ENCODE assay signal across 16 cellular contexts in the genomic region with DNA sequence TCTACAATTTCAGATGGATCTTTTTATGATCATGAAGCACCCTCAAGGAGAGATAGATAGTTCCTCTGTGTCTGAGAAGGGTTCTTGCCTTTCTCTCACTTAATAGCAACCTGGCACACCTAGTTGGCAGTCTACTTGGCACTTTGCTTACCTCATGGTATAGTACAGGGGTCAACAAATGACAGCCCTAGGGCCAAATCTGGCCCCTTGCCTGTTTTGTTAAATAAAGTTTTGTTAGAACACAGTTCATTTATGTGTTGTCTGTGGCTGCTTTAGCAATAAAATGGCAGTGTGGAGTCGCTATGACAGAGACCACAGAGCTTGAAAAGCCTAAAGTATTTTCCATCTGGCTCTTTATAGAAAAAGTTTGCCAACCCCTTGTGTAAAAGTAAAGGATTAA.
DNase-seq lines count a peak whose midpoint lies in the region; ATAC-seq, FAIRE-seq and TF ChIP-seq lines count a peak whose summit lies in the region.
"Had no signal": no experiment of that assay in that cellular context is flagged by ENCODE, and none has a peak within 500 bp of the region (broad histone marks: within the 10 kb centered on the region; RNA-seq: fewer than 3 reads in every experiment).

No MANE protein-coding gene starts in this region.

- DNase-seq in MCF 10A (ENCODE audit: unreplicated experiment) = no peak
- DNase-seq in mammary epithelial cell = no peak
- no peak for DNase-seq in A549 (ENCODE audit: low read depth in 1 of 2, low spot score in 1 of 2)
- DNase-seq in K562 (ENCODE audit: extremely low read depth in 1 of 4, low spot score in 3 of 4) = no peak
- no peak for DNase-seq in right lobe of liver
- DNase-seq in omental fat pad (ENCODE audit: low spot score) = no peak
- no peak for DNase-seq in thyroid gland
- DNase-seq in NCI-H446 (lab: John Stamatoyannopoulos, UW) = no peak
- DNase-seq: AML-193; CD4-positive, CD25-positive, alpha-beta regulatory T cell; DMS53; GF-D8 had no signal

- H3K36me3 ChIP-seq in mammary epithelial cell (ENCODE audit: insufficient read depth, low read length) (no peaks in the 10 kb centered on the region), K562 (ENCODE audit: control insufficient read depth, insufficient read depth, low read length) (no peaks in the 10 kb centered on the region), right lobe of liver (no peaks in the 10 kb centered on the region), thyroid gland (no peaks in the 10 kb centered on the region)
- H3K36me3 ChIP-seq: BLaER1, HAP-1 had no signal

- CTCF ChIA-PET in MCF 10A (lab: Yijun Ruan, JAX) (interaction anchor here (0.7 to 2.9 kb wide), 2 partner anchors 11 to 204 kb away, joined by 3 to 16 read pairs; no protein-coding TSS in a partner anchor), mammary epithelial cell (lab: Charles Lee; ENCODE audit: low non-redundant PET) (no interaction called here), A549 (lab: Yijun Ruan, JAX) (interaction anchor here (1.5 to 2.6 kb wide), 2 partner anchors 28 to 204 kb away, joined by 3 to 9 read pairs; no protein-coding TSS in a partner anchor), K562 (lab: Yijun Ruan, JAX; ENCODE audit: low intra/inter-chr PET ratio) (no interaction called here)

- H3K4me3 Mint-ChIP-seq in MCF 10A (ENCODE audit: unreplicated experiment) = no peak overlapping the region
- H3K4me3 Mint-ChIP-seq: CD4-positive, CD25-positive, alpha-beta regulatory T cell had no signal

- no TSS peak for BruUV-seq in MCF 10A (replicated peaks; lab: Mats Ljungman, UMichigan)
- no TSS peak for BruUV-seq in mammary epithelial cell (replicated peaks; lab: Mats Ljungman, UMichigan)
- BruUV-seq in K562 (replicated peaks; lab: Mats Ljungman, UMichigan) = no TSS peak

- 92% methylated on average over 1 of the region's 1 CpG for WGBS in mammary epithelial cell (ENCODE audit: low coverage, missing lambda C conversion rate)
- 89% methylated on average over 1 of the region's 1 CpG for WGBS in A549 (ENCODE audit: missing lambda C conversion rate)
- 57% methylated on average over 1 of the region's 1 CpG for WGBS in K562 (ENCODE audit: insufficient coverage, low coverage, missing lambda C conversion rate)
- WGBS in right lobe of liver (ENCODE audit: insufficient coverage, low coverage, low lambda C conversion rate, missing lambda C conversion rate) = 56% methylated on average over 1 of the region's 1 CpG
- WGBS in thyroid gland, 2 donors = 94 to 100% methylated on average over 1 of the region's 1 CpG

- H3K27me3 ChIP-seq in mammary epithelial cell (ENCODE audit: insufficient read depth, low read length) (no peaks in the 10 kb centered on the region), K562 (ENCODE audit: control insufficient read depth in 2 of 2, insufficient read depth in 2 of 2, low read length in 2 of 2) (no peaks in the 10 kb centered on the region), right lobe of liver (no peaks in the 10 kb centered on the region), thyroid gland (no peaks in the 10 kb centered on the region)
- H3K27me3 ChIP-seq: BLaER1 had no signal

- dilution Hi-C loops in mammary epithelial cell (cut with HindIII; ENCODE audit: low sequenced_read_pairs) = no loop called here

- intact Hi-C loops in MCF 10A (cut with micrococcal nuclease) (loop anchor here (5.0 to 10.0 kb wide), 2 partner anchors 152 to 444 kb away; a partner anchor contains a TSS), mammary epithelial cell (cut with micrococcal nuclease) (no loop called here), K562 (cut with micrococcal nuclease) (loop anchor here (10.0 kb wide), 1 partner anchor 144 kb away; no protein-coding TSS in a partner anchor), right lobe of liver (cut with DNase I) (no loop called here), thyroid gland (cut with DNase I) (no loop called here)

- H3K9me3 Mint-ChIP-seq in MCF 10A (ENCODE audit: unreplicated experiment) = no peaks in the 10 kb centered on the region

- no peaks in the 10 kb centered on the region for H3K9me1 ChIP-seq in K562 (ENCODE audit: control insufficient read depth, insufficient read depth, low read length)

- no peak for TF ChIP-seq CTCF in MCF 10A (IDR thresholded peaks at IDR 0.05; ENCODE audit: unreplicated experiment)
- TF ChIP-seq CTCF in mammary epithelial cell (conservative IDR thresholded peaks at IDR 0.05 in 1 of 2, IDR thresholded peaks at IDR 0.05 in 1 of 2; ENCODE audit: extremely low read depth in 1 of 2, insufficient read depth in 1 of 2, low read depth in 1 of 2, low read length in 2 of 2) = no peak
- no peak for TF ChIP-seq CTCF in A549 (IDR thresholded peaks at IDR 0.05)
- no peak for TF ChIP-seq CTCF in K562 (IDR thresholded peaks at IDR 0.05 in 2 of 3, conservative IDR thresholded peaks at IDR 0.05 in 1 of 3; ENCODE audit: insufficient read depth in 2 of 3, low read depth in 1 of 3, low read length in 3 of 3)
- no peak for TF ChIP-seq CTCF in right lobe of liver (IDR thresholded peaks at IDR 0.05)
- TF ChIP-seq CTCF in omental fat pad (IDR thresholded peaks at IDR 0.05) = no peak
- no peak for TF ChIP-seq CTCF in thyroid gland (IDR thresholded peaks at IDR 0.05)

- POLR2A ChIA-PET in MCF 10A (lab: Yijun Ruan, JAX) (interaction anchor here (3.9 to 10.9 kb wide), 4 partner anchors 12 to 125 kb away, joined by 36 to 176 read pairs (median 115); a partner anchor contains a TSS), A549 (lab: Yijun Ruan, JAX) (no interaction called here), K562 (lab: Yijun Ruan, JAX) (interaction anchor here (0.6 kb wide), 1 partner anchor 75 kb away, joined by 3 read pairs; no protein-coding TSS in a partner anchor)

- TF ChIP-seq RAD21 in A549 (conservative IDR thresholded peaks at IDR 0.05 in 1 of 2, IDR thresholded peaks at IDR 0.05 in 1 of 2) (no peak), K562 (CRISPR knock-in tag; conservative IDR thresholded peaks at IDR 0.05 in 1 of 2, IDR thresholded peaks at IDR 0.05 in 1 of 2) (no peak)

- H3K4me1 ChIP-seq in mammary epithelial cell (ENCODE audit: insufficient read depth, low read length) = peaks cover 16% of the 10 kb centered on the region
- H3K4me1 ChIP-seq in A549 = peaks cover 50% of the 10 kb centered on the region
- H3K4me1 ChIP-seq in K562 (replicated peaks in 1 of 2; ENCODE audit: control insufficient read depth in 2 of 2, insufficient read depth in 2 of 2, low read length in 2 of 2) = peaks cover 30 to 61% of the 10 kb centered on the region in 2 experiments
- peaks cover 0 to 80% (median 27%) of the 10 kb centered on the region in 4 donors for H3K4me1 ChIP-seq in right lobe of liver
- peaks cover 7 to 25% of the 10 kb centered on the region in 2 donors for H3K4me1 ChIP-seq in thyroid gland
- H3K4me1 ChIP-seq: BLaER1 had no signal

- H3K4me3 ChIP-seq in mammary epithelial cell (replicated peaks in 1 of 3; ENCODE audit: insufficient read depth in 1 of 3, low read depth in 2 of 3, low read length in 3 of 3) = no peak overlapping the region
- no peak overlapping the region for H3K4me3 ChIP-seq in A549
- no peak overlapping the region for H3K4me3 ChIP-seq in K562
- no peak overlapping the region for H3K4me3 ChIP-seq in right lobe of liver
- H3K4me3 ChIP-seq in thyroid gland (replicated peaks in 1 of 3) = no peak overlapping the region
- H3K4me3 ChIP-seq: BLaER1, HAP-1 had no signal

- H2AFZ ChIP-seq in mammary epithelial cell (ENCODE audit: low read depth, low read length) (no peak overlapping the region), K562 (ENCODE audit: low read depth, low read length) (peak overlapping the region; percentile 36; the same call in 1 of the 2 replicates)

- peaks cover 39% of the 10 kb centered on the region for H3K4me1 Mint-ChIP-seq in MCF 10A (ENCODE audit: insufficient read depth, unreplicated experiment)

- no peak for TF ChIP-seq POLR2A in A549 (IDR thresholded peaks at IDR 0.05; ENCODE audit: low read length)
- no peak for TF ChIP-seq POLR2A in K562 (conservative IDR thresholded peaks at IDR 0.05)
- no peak for TF ChIP-seq POLR2A in right lobe of liver (IDR thresholded peaks at IDR 0.05)
- TF ChIP-seq POLR2A in thyroid gland (IDR thresholded peaks at IDR 0.05) = no peak

- H3K9ac ChIP-seq in mammary epithelial cell (ENCODE audit: insufficient read depth, low read length) (no peak overlapping the region), K562 (ENCODE audit: insufficient read depth in 1 of 2, low read depth in 2 of 2, low read length in 2 of 2) (no peak overlapping the region)
- H3K9ac ChIP-seq: BLaER1 had no signal

- H4K20me1 ChIP-seq in mammary epithelial cell (ENCODE audit: insufficient read depth, low read length) = no peaks in the 10 kb centered on the region
- H4K20me1 ChIP-seq in K562 (replicated peaks; ENCODE audit: control insufficient read depth, insufficient read depth, low read length) = no peaks in the 10 kb centered on the region
- H4K20me1 ChIP-seq: BLaER1 had no signal

- H3K27ac ChIP-seq in mammary epithelial cell (ENCODE audit: insufficient read depth, low read depth, low read length) = no peak overlapping the region
- peak overlapping the region; percentile 92 to 93 for H3K27ac ChIP-seq in A549
- H3K27ac ChIP-seq in K562 (ENCODE audit: extremely low read depth, low read depth, low read length) = no peak overlapping the region
- peak overlapping the region in 2 of 3 donors; percentile 75 to 94 for H3K27ac ChIP-seq in right lobe of liver
- no peak overlapping the region for H3K27ac ChIP-seq in thyroid gland
- H3K27ac ChIP-seq: 22Rv1, BLaER1 had no signal

- H3K36me3 Mint-ChIP-seq in MCF 10A (ENCODE audit: insufficient read depth, unreplicated experiment) = no peaks in the 10 kb centered on the region
- H3K36me3 Mint-ChIP-seq: CD4-positive, CD25-positive, alpha-beta regulatory T cell had no signal

- H3K79me2 ChIP-seq in mammary epithelial cell (ENCODE audit: insufficient read depth, low read length) (no peaks in the 10 kb centered on the region), K562 (ENCODE audit: control insufficient read depth, insufficient read depth, low read length) (no peaks in the 10 kb centered on the region)

- in situ Hi-C loops in mammary epithelial cell (cut with MboI; ENCODE audit: low sequenced_read_pairs in 2 of 2) (loop anchor here in 1 of 2 donors (5.0 kb wide), 1 partner anchor 118 kb away; a partner anchor contains a TSS), K562 (cut with MboI) (no loop called here)

- H3K4me2 ChIP-seq in mammary epithelial cell (ENCODE audit: insufficient read depth, low read depth, low read length) (no peak overlapping the region), A549 (no peak overlapping the region), K562 (ENCODE audit: insufficient read depth, low read length) (no peak overlapping the region)
- H3K4me2 ChIP-seq: BLaER1 had no signal

- no peaks in the 10 kb centered on the region for H3K9me3 ChIP-seq in mammary epithelial cell (replicated peaks; ENCODE audit: insufficient read depth, low read length)
- H3K9me3 ChIP-seq in A549 = no peaks in the 10 kb centered on the region
- no peaks in the 10 kb centered on the region for H3K9me3 ChIP-seq in K562 (replicated peaks; ENCODE audit: control insufficient read depth, insufficient read depth, low read depth, low read length)
- H3K9me3 ChIP-seq in right lobe of liver = no peaks in the 10 kb centered on the region
- H3K9me3 ChIP-seq in thyroid gland = no peaks in the 10 kb centered on the region
- H3K9me3 ChIP-seq: BLaER1, HAP-1 had no signal

- H3K27ac Mint-ChIP-seq in MCF 10A (ENCODE audit: low read depth, unreplicated experiment) = peak overlapping the region; percentile 32

- H3K27me3 Mint-ChIP-seq in MCF 10A (ENCODE audit: insufficient read depth, unreplicated experiment) = no peaks in the 10 kb centered on the region
- H3K27me3 Mint-ChIP-seq: CD4-positive, CD25-positive, alpha-beta regulatory T cell had no signal

- ATAC-seq in A549 = no peak
- ATAC-seq in K562 = no peak
- ATAC-seq in right lobe of liver = no peak
- no peak for ATAC-seq in omental fat pad (ENCODE audit: low FRiP score)

- no peak for FAIRE-seq in A549 (lab: Jason Lieb, UNC)
- no peak for FAIRE-seq in K562 (lab: Jason Lieb, UNC)
- FAIRE-seq: H1 had no signal

- no peak for TF ChIP-seq EP300 in A549 (IDR thresholded peaks at IDR 0.05)
- TF ChIP-seq EP300 in K562 (IDR thresholded peaks at IDR 0.05; ENCODE audit: low read length) = no peak

Comparison
In these comparisons a context has a peak if more than half of its experiments do, and no peak if none do; other contexts are left out.
1. CTCF ChIA-PET loops: an anchor here in MCF 10A (0.7 to 2.9 kb wide) and A549 (1.5 to 2.6 kb wide); none called in mammary epithelial cell and K562.
2. intact Hi-C loops: an anchor here in MCF 10A (5.0 to 10.0 kb wide) and K562 (10.0 kb wide); none called in mammary epithelial cell, right lobe of liver and thyroid gland.
3. H3K27ac ChIP-seq: peak in A549 (2 of 2) and right lobe of liver (2 of 3); none in mammary epithelial cell (single experiment), K562 (single experiment) and thyroid gland (0 of 3).